ENCODE assay signal across 8 cellular contexts in genomic region chr1:25796807-25797458, GRCh38. TPM values are rescaled to one million over a fixed set of nuclear protein-coding genes. Genes with fewer than 3 reads are reported as not detected.
A peak's percentile ranks its signal among the peaks of the same experiment; 100 is the strongest.
DNase-seq lines count a peak whose midpoint lies in the region; ATAC-seq and TF ChIP-seq lines count a peak whose summit lies in the region.

No MANE protein-coding gene starts in this region.

- peak overlapping the region; percentile 70 for H3K4me3 Mint-ChIP-seq in glutamatergic neuron (ENCODE audit: unreplicated experiment)

- TF ChIP-seq POLR2A in prostate gland (IDR thresholded peaks at IDR 0.05), result no peak

- peaks cover 28% of the 10 kb centered on the region for H3K4me1 Mint-ChIP-seq in glutamatergic neuron (ENCODE audit: low read depth, unreplicated experiment)

- H3K9me2 ChIP-seq in DOHH2 (replicated peaks; ENCODE audit: control insufficient read depth, low read length), result no peaks in the 10 kb centered on the region

- H3K4me1 ChIP-seq in DOHH2 (ENCODE audit: control insufficient read depth, low read length) (peaks cover 27% of the 10 kb centered on the region), prostate gland (replicated peaks) (peaks cover 20% of the 10 kb centered on the region)

- peak overlapping the region; percentile 42 for H3K4me2 ChIP-seq in DOHH2 (ENCODE audit: low read length)

- H3K27me3 ChIP-seq in DOHH2 (ENCODE audit: control insufficient read depth, low read length), result peaks cover 10% of the 10 kb centered on the region
- no peaks in the 10 kb centered on the region for H3K27me3 ChIP-seq in prostate gland (replicated peaks; ENCODE audit: insufficient read depth)

- peak overlapping the region; percentile 86 for H3K27ac Mint-ChIP-seq in glutamatergic neuron (ENCODE audit: unreplicated experiment)

- H3K36me3 Mint-ChIP-seq in glutamatergic neuron (ENCODE audit: unreplicated experiment), result no peaks in the 10 kb centered on the region

- WGBS in prostate gland, result 5% methylated on average over 19 of the region's 19 CpGs

- peak; percentile 73 for TF ChIP-seq CTCF in DOHH2 (IDR thresholded peaks at IDR 0.05; ENCODE audit: low read depth, low read length, poor library complexity, severe bottlenecking)
- peak; percentile 79 for TF ChIP-seq CTCF in glutamatergic neuron (IDR thresholded peaks at IDR 0.05; ENCODE audit: partially characterized antibody, unreplicated experiment)
- TF ChIP-seq CTCF in prostate gland (IDR thresholded peaks at IDR 0.05), result peak; percentile 65 to 95 (median 86)

- H3K4me3 ChIP-seq in DOHH2 (ENCODE audit: low read length) (0 out of 2 replicates have a peak overlapping the region, but pooled peaks have one; percentile 32), prostate gland (no peak overlapping the region)

- H3K9me3 Mint-ChIP-seq in glutamatergic neuron (ENCODE audit: unreplicated experiment), result peaks cover 2% of the 10 kb centered on the region

- H3K79me2 ChIP-seq in DOHH2 (ENCODE audit: control insufficient read depth, low read length), result no peaks in the 10 kb centered on the region

- DNase-seq in NCI-H1105 (lab: John Stamatoyannopoulos, UW), result peak; percentile 92
- DNase-seq in SKM-1 (lab: John Stamatoyannopoulos, UW; ENCODE audit: unreplicated experiment), result peak; percentile 76
- DNase-seq in activated naive CD4-positive, alpha-beta T cell treated with anti-CD3 and anti-CD28 coated beads, Interleukin-2, amount 50 U/mL, for 16 hours, result peak; percentile 87
- peak; percentile 93 for DNase-seq in glutamatergic neuron
- DNase-seq in prostate gland (ENCODE audit: low spot score), result peak; percentile 87
- peak; percentile 88 for DNase-seq in ureter (ENCODE audit: low spot score)

- H3K27me3 Mint-ChIP-seq in glutamatergic neuron (ENCODE audit: unreplicated experiment), result peaks cover 5% of the 10 kb centered on the region

- no peak for ATAC-seq in GM21737 (IDR thresholded peaks at IDR 0.05; ENCODE audit: unreplicated experiment)

- H3K9me3 ChIP-seq in DOHH2 (ENCODE audit: control insufficient read depth, insufficient read depth, low read length) (no peaks in the 10 kb centered on the region), prostate gland (no peaks in the 10 kb centered on the region)

- H3K36me3 ChIP-seq in DOHH2 (ENCODE audit: control insufficient read depth, low read length), result no peaks in the 10 kb centered on the region
- no peaks in the 10 kb centered on the region for H3K36me3 ChIP-seq in prostate gland

- no peaks in the 10 kb centered on the region for H3F3A ChIP-seq in DOHH2 (ENCODE audit: control insufficient read depth, insufficient read depth)

- intact Hi-C loops in prostate gland (cut with DNase I), result loop anchor here (5.0 to 10.0 kb wide), 2 partner anchors 55 to 102 kb away; no protein-coding TSS in a partner anchor

- H3K27ac ChIP-seq in DOHH2 (ENCODE audit: low read depth, low read length) (no peak overlapping the region), prostate gland (peak overlapping the region; percentile 71 to 75)

- H4K20me1 ChIP-seq in DOHH2 (ENCODE audit: control insufficient read depth, insufficient read depth, low read depth, low read length), result no peaks in the 10 kb centered on the region

RNA-seq across cellular contexts. Expression of gene SELENON, which starts 3.1 kb away (rescaled TPM):
- total RNA-seq in glutamatergic neuron (ENCODE audit: unreplicated experiment) (79.8 TPM), prostate gland (10 to 100 TPM; 89.7 to 90.0 TPM), ureter (85.2 TPM)

RNA-seq across cellular contexts. Expression of gene MTFR1L, which starts 22.8 kb away (rescaled TPM):
- total RNA-seq in glutamatergic neuron (ENCODE audit: unreplicated experiment) (70.4 TPM), prostate gland (100 to 1,000 TPM in 1 of 2 donors, 10 to 100 TPM in 1; 82.2 to 112 TPM), ureter (66.9 TPM)
